Comparison of ENCODE assay signal across 18 cellular contexts in genomic region chr2:167945660-167946366, GRCh38.
"Had no signal": no experiment of that assay in that cellular context is flagged by ENCODE, and none has a peak within 500 bp of the region (broad histone marks: within the 10 kb centered on the region; RNA-seq: fewer than 3 reads in every experiment).

No MANE protein-coding gene starts in this region.

- H3K4me1 Mint-ChIP-seq: activated CD4-positive, alpha-beta T cell treated with anti-CD3 and anti-CD28 coated beads for 36 hours; activated CD8-positive, alpha-beta memory T cell treated with anti-CD3 and anti-CD28 coated beads, Interleukin-2, amount 10 ng/mL, durations not matched to agents 7 days and 5 days; activated naive CD4-positive, alpha-beta T cell treated with anti-CD3 and anti-CD28 coated beads, Interleukin-2, amount 10 ng/mL, durations not matched to agents 7 days and 5 days had no signal

- H3K4me3 Mint-ChIP-seq: activated CD4-positive, alpha-beta memory T cell treated with anti-CD3 and anti-CD28 coated beads for 36 hours; activated CD4-positive, alpha-beta T cell treated with anti-CD3 and anti-CD28 coated beads for 36 hours; activated CD8-positive, alpha-beta memory T cell treated with anti-CD3 and anti-CD28 coated beads, Interleukin-2, amount 10 ng/mL, durations not matched to agents 7 days and 5 days; activated naive CD4-positive, alpha-beta T cell treated with anti-CD3 and anti-CD28 coated beads, Interleukin-2, amount 10 ng/mL, durations not matched to agents 7 days and 5 days had no signal

- H3K27me3 ChIP-seq: adrenal gland, body of pancreas, colonic mucosa, tibial nerve, uterus had no signal

- FAIRE-seq: endothelial cell of umbilical vein had no signal

- DNase-seq: activated CD4-positive, alpha-beta memory T cell treated with anti-CD3 and anti-CD28 coated beads for 36 hours; activated CD4-positive, alpha-beta T cell treated with anti-CD3 and anti-CD28 coated beads for 36 hours; activated CD8-positive, alpha-beta memory T cell treated with anti-CD3 and anti-CD28 coated beads, Interleukin-2, amount 10 ng/mL, durations not matched to agents 7 days and 5 days; activated naive CD4-positive, alpha-beta T cell treated with anti-CD3 and anti-CD28 coated beads, Interleukin-2, amount 10 ng/mL, durations not matched to agents 7 days and 5 days; activated T-cell treated with anti-CD3 and anti-CD28 coated beads, Interleukin-2, amount 50 U/mL, for 1 hour; adrenal gland; central memory CD4-positive, alpha-beta T cell; colonic mucosa; foreskin keratinocyte; posterior cingulate gyrus; stimulated activated CD4-positive, alpha-beta T cell treated with anti-CD3 and anti-CD28 coated beads, Interleukin-15, amount 100 ng/mL, for 24 hours; stimulated activated CD4-positive, alpha-beta T cell treated with anti-CD3 and anti-CD28 coated beads, Interleukin-4, amount 100 ng/mL, for 1 hour; stimulated activated naive CD4-positive, alpha-beta T cell; uterus had no signal

- H3K9me3 ChIP-seq: adrenal gland, body of pancreas, colonic mucosa, tibial nerve, uterus had no signal

- H3K4me3 ChIP-seq: adrenal gland, body of pancreas, colonic mucosa, skin epidermis, tibial nerve, uterus had no signal

- H3K4me1 ChIP-seq: adrenal gland, body of pancreas, colonic mucosa, foreskin keratinocyte, uterus had no signal

- H3K36me3 ChIP-seq: adrenal gland, colonic mucosa, tibial nerve, uterus had no signal

- H3K9me3 Mint-ChIP-seq: activated naive CD4-positive, alpha-beta T cell treated with anti-CD3 and anti-CD28 coated beads, Interleukin-2, amount 10 ng/mL, durations not matched to agents 7 days and 5 days had no signal

- H3K27ac Mint-ChIP-seq: activated CD4-positive, alpha-beta memory T cell treated with anti-CD3 and anti-CD28 coated beads for 36 hours; activated CD4-positive, alpha-beta T cell treated with anti-CD3 and anti-CD28 coated beads for 36 hours; activated CD8-positive, alpha-beta memory T cell treated with anti-CD3 and anti-CD28 coated beads, Interleukin-2, amount 10 ng/mL, durations not matched to agents 7 days and 5 days; activated naive CD4-positive, alpha-beta T cell treated with anti-CD3 and anti-CD28 coated beads, Interleukin-2, amount 10 ng/mL, durations not matched to agents 7 days and 5 days had no signal

- H3K36me3 Mint-ChIP-seq: activated CD4-positive, alpha-beta memory T cell treated with anti-CD3 and anti-CD28 coated beads for 36 hours; activated CD8-positive, alpha-beta memory T cell treated with anti-CD3 and anti-CD28 coated beads, Interleukin-2, amount 10 ng/mL, durations not matched to agents 7 days and 5 days; activated naive CD4-positive, alpha-beta T cell treated with anti-CD3 and anti-CD28 coated beads, Interleukin-2, amount 10 ng/mL, durations not matched to agents 7 days and 5 days had no signal

- H3K27me3 Mint-ChIP-seq: activated CD4-positive, alpha-beta T cell treated with anti-CD3 and anti-CD28 coated beads for 36 hours had no signal

- ATAC-seq: activated CD4-positive, alpha-beta T cell treated with anti-CD3 and anti-CD28 coated beads for 36 hours; activated CD8-positive, alpha-beta memory T cell treated with anti-CD3 and anti-CD28 coated beads, Interleukin-2, amount 10 ng/mL, durations not matched to agents 7 days and 5 days; body of pancreas; foreskin keratinocyte had no signal

- H3K27ac ChIP-seq: adrenal gland, body of pancreas, colonic mucosa, foreskin keratinocyte, skin epidermis, uterus had no signal
